ENCODE assay signal across 28 cellular contexts in the genomic region with DNA sequence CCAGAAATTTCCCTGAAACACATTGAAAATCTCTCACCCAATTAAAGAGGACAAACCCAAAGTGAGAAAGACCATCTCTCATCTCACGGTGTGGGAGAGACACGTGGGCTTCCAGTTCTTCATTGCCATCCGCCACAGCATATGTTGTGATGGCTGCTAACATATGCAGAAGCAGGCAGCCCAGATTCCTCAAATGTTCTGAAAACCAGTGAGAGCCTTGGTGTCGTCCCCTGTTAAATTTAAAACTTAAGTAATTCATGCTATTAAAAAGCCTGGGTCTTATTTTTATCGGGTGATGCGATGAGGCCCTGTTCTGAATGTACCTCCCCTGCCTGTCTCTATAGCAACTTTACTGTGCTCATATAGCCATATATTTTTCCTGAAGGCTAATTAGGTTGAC. TPM values are rescaled to one million over a fixed set of nuclear protein-coding genes. Genes with fewer than 3 reads are reported as not detected.
"Had no signal": no experiment of that assay in that cellular context is flagged by ENCODE, and none has a peak within 500 bp of the region (broad histone marks: within the 10 kb centered on the region; RNA-seq: fewer than 3 reads in every experiment).

No MANE protein-coding gene starts in this region.

- DNase-seq: activated CD4-positive, alpha-beta memory T cell treated with anti-CD3 and anti-CD28 coated beads for 36 hours; activated CD4-positive, alpha-beta T cell treated with anti-CD3 and anti-CD28 coated beads, Interleukin-2, amount 10 ng/mL, durations not matched to agents 7 days and 5 days; activated CD4-positive, CD25-positive, alpha-beta regulatory T cell; activated CD8-positive, alpha-beta memory T cell treated with anti-CD3 and anti-CD28 coated beads, Interleukin-2, amount 50 U/mL, for 4 hours; activated gamma-delta T cell treated with Interleukin-2 at 50 U/mL for 16 hours; activated naive CD4-positive, alpha-beta T cell treated with anti-CD3 and anti-CD28 coated beads, Interleukin-2, amount 10 ng/mL, durations not matched to agents 7 days and 5 days; activated naive CD8-positive, alpha-beta T cell treated with anti-CD3 and anti-CD28 coated beads for 36 hours; activated T-cell treated with anti-CD3 and anti-CD28 coated beads, Interleukin-2, amount 50 U/mL, for 72 hours; KG1; NCI-H1048; NCI-H146; NCI-H187 treated with DMSO at 0.1 percent for 48 hours; NCI-H2171; NCI-H226; NCI-H526; NCI-H82; SIG-M5; T-cell; T-helper 2 cell; T1000 had no signal

- H3K4me3 Mint-ChIP-seq: activated CD4-positive, alpha-beta memory T cell treated with anti-CD3 and anti-CD28 coated beads for 36 hours; activated CD4-positive, alpha-beta T cell treated with anti-CD3 and anti-CD28 coated beads, Interleukin-2, amount 10 ng/mL, durations not matched to agents 7 days and 5 days; activated naive CD4-positive, alpha-beta T cell treated with anti-CD3 and anti-CD28 coated beads, Interleukin-2, amount 10 ng/mL, durations not matched to agents 7 days and 5 days; activated naive CD8-positive, alpha-beta T cell treated with anti-CD3 and anti-CD28 coated beads for 36 hours; activated T-cell treated with anti-CD3 and anti-CD28 coated beads, Interleukin-2, amount 50 U/mL, for 72 hours; T-cell had no signal

- ATAC-seq: activated T-cell treated with anti-CD3 and anti-CD28 coated beads, Interleukin-2, amount 50 U/mL, for 72 hours; T-cell had no signal

- H3K27ac Mint-ChIP-seq: activated CD4-positive, alpha-beta memory T cell treated with anti-CD3 and anti-CD28 coated beads for 36 hours; activated CD4-positive, alpha-beta T cell treated with anti-CD3 and anti-CD28 coated beads, Interleukin-2, amount 10 ng/mL, durations not matched to agents 7 days and 5 days; activated naive CD4-positive, alpha-beta T cell treated with anti-CD3 and anti-CD28 coated beads, Interleukin-2, amount 10 ng/mL, durations not matched to agents 7 days and 5 days; activated naive CD8-positive, alpha-beta T cell treated with anti-CD3 and anti-CD28 coated beads for 36 hours; activated T-cell treated with anti-CD3 and anti-CD28 coated beads, Interleukin-2, amount 50 U/mL, for 72 hours; activated T-helper 2 cell treated with anti-CD3 and anti-CD28 coated beads, Interferon-gamma antibody, Interleukin-2, Interleukin-4, amounts not matched to agents 10 μg/mL and 5 μg/mL and 100 μg/mL, durations not matched to agents 14 hours and 24 hours and 36 hours; T-cell had no signal

- H3K4me1 Mint-ChIP-seq: activated CD4-positive, alpha-beta T cell treated with anti-CD3 and anti-CD28 coated beads, Interleukin-2, amount 10 ng/mL, durations not matched to agents 7 days and 5 days; activated naive CD4-positive, alpha-beta T cell treated with anti-CD3 and anti-CD28 coated beads, Interleukin-2, amount 10 ng/mL, durations not matched to agents 7 days and 5 days; T-cell had no signal

- H3K36me3 Mint-ChIP-seq: activated naive CD4-positive, alpha-beta T cell treated with anti-CD3 and anti-CD28 coated beads, Interleukin-2, amount 10 ng/mL, durations not matched to agents 7 days and 5 days had no signal

RNA-seq across cellular contexts. Expression of gene FGF6, which starts 2.8 kb away (rescaled TPM):
- total RNA-seq: activated CD4-positive, alpha-beta memory T cell treated with anti-CD3 and anti-CD28 coated beads for 36 hours; activated CD4-positive, alpha-beta T cell treated with anti-CD3 and anti-CD28 coated beads, Interleukin-2, amount 10 ng/mL, durations not matched to agents 7 days and 5 days; activated CD8-positive, alpha-beta memory T cell treated with anti-CD3 and anti-CD28 coated beads for 36 hours; activated naive CD8-positive, alpha-beta T cell treated with anti-CD3 and anti-CD28 coated beads for 36 hours; activated T-cell treated with anti-CD3 and anti-CD28 coated beads, Interleukin-2, amount 50 U/mL, for 72 hours; activated T-helper 2 cell treated with anti-CD3 and anti-CD28 coated beads, Interferon-gamma antibody, Interleukin-2, Interleukin-4, amounts not matched to agents 10 μg/mL and 5 μg/mL and 100 μg/mL, durations not matched to agents 14 hours and 24 hours and 36 hours; cardiac septum; LHCN-M2; M059J; NCI-H460; OCI-LY7; RPMI7951; T-cell had no signal
